Comparison of ENCODE assay signal across 10 cellular contexts in genomic region chr16:89921131-89921698, GRCh38. TPM values are rescaled to one million over a fixed set of nuclear protein-coding genes. Genes with fewer than 3 reads are reported as not detected.
A peak's percentile ranks its signal among the peaks of the same experiment; 100 is the strongest.
DNase-seq lines count a peak whose midpoint lies in the region; ATAC-seq and TF ChIP-seq lines count a peak whose summit lies in the region.
"Had no signal": no experiment of that assay in that cellular context is flagged by ENCODE, and none has a peak within 500 bp of the region (broad histone marks: within the 10 kb centered on the region; RNA-seq: fewer than 3 reads in every experiment).

No MANE protein-coding gene starts in this region.

- TF ChIP-seq EP300 in gastroesophageal sphincter (IDR thresholded peaks at IDR 0.05), result no peak

- ATAC-seq in activated CD8-positive, alpha-beta memory T cell treated with anti-CD3 and anti-CD28 coated beads, Interleukin-2, amount 10 ng/mL, durations not matched to agents 7 days and 5 days, result no peak
- ATAC-seq in gastroesophageal sphincter, result no peak
- ATAC-seq in stimulated activated effector memory CD8-positive, alpha-beta T cell treated with anti-CD3 and anti-CD28 coated beads, Interleukin-12 subunit alpha, Interleukin-12 subunit beta, amount 100 ng/mL, for 72 hours, result no peak

- TF ChIP-seq POLR2A in gastroesophageal sphincter (IDR thresholded peaks at IDR 0.05), result no peak

- H3K9me3 ChIP-seq in SJCRH30 (replicated peaks), result no peaks in the 10 kb centered on the region
- H3K9me3 ChIP-seq in gastroesophageal sphincter, result no peaks in the 10 kb centered on the region

- DNase-seq in activated CD8-positive, alpha-beta memory T cell treated with anti-CD3 and anti-CD28 coated beads, Interleukin-2, amount 10 ng/mL, durations not matched to agents 7 days and 5 days, result no peak
- DNase-seq in activated CD8-positive, alpha-beta memory T cell treated with anti-CD3 and anti-CD28 coated beads, Interleukin-2, amount 50 U/mL, for 4 hours, result no peak
- DNase-seq in SJCRH30, result peak; percentile 20 to 39
- DNase-seq in stimulated activated effector memory CD8-positive, alpha-beta T cell treated with anti-CD3 and anti-CD28 coated beads, Interleukin-12 subunit alpha, Interleukin-12 subunit beta, amount 100 ng/mL, for 72 hours (ENCODE audit: low spot score in 2 of 2), result no peak
- no peak for DNase-seq in EL
- DNase-seq in T-helper 9 cell, result no peak
- DNase-seq in GM19238 (ENCODE audit: insufficient read length, low spot score), result no peak
- DNase-seq: activated B cell treated with CpG ODN at 0.5 μM for 24 hours, AML-193 had no signal

- peaks cover under 1% of the 10 kb centered on the region for H3K36me3 Mint-ChIP-seq in activated CD8-positive, alpha-beta memory T cell treated with anti-CD3 and anti-CD28 coated beads, Interleukin-2, amount 10 ng/mL, durations not matched to agents 7 days and 5 days
- peaks cover 6% of the 10 kb centered on the region for H3K36me3 Mint-ChIP-seq in stimulated activated effector memory CD8-positive, alpha-beta T cell treated with anti-CD3 and anti-CD28 coated beads, Interleukin-12 subunit alpha, Interleukin-12 subunit beta, amount 100 ng/mL, for 72 hours

- no peaks in the 10 kb centered on the region for H3K9me3 Mint-ChIP-seq in activated CD8-positive, alpha-beta memory T cell treated with anti-CD3 and anti-CD28 coated beads, Interleukin-2, amount 10 ng/mL, durations not matched to agents 7 days and 5 days (ENCODE audit: low read depth)
- H3K9me3 Mint-ChIP-seq in stimulated activated effector memory CD8-positive, alpha-beta T cell treated with anti-CD3 and anti-CD28 coated beads, Interleukin-12 subunit alpha, Interleukin-12 subunit beta, amount 100 ng/mL, for 72 hours, result no peaks in the 10 kb centered on the region
- H3K9me3 Mint-ChIP-seq: activated B cell treated with CpG ODN at 0.5 μM for 24 hours had no signal

- H3K27ac Mint-ChIP-seq in activated CD8-positive, alpha-beta memory T cell treated with anti-CD3 and anti-CD28 coated beads, Interleukin-2, amount 10 ng/mL, durations not matched to agents 7 days and 5 days, result peak overlapping the region; percentile 80
- no peak overlapping the region for H3K27ac Mint-ChIP-seq in stimulated activated effector memory CD8-positive, alpha-beta T cell treated with anti-CD3 and anti-CD28 coated beads, Interleukin-12 subunit alpha, Interleukin-12 subunit beta, amount 100 ng/mL, for 72 hours
- H3K27ac Mint-ChIP-seq: activated B cell treated with CpG ODN at 0.5 μM for 24 hours had no signal

- H3K27me3 ChIP-seq in SJCRH30 (no peaks in the 10 kb centered on the region), gastroesophageal sphincter (peaks cover 82% of the 10 kb centered on the region)

- H3K27me3 Mint-ChIP-seq in activated CD8-positive, alpha-beta memory T cell treated with anti-CD3 and anti-CD28 coated beads, Interleukin-2, amount 10 ng/mL, durations not matched to agents 7 days and 5 days, result peaks cover 39% of the 10 kb centered on the region

- TF ChIP-seq CTCF in gastroesophageal sphincter (IDR thresholded peaks at IDR 0.05), result no peak

- CTCF ChIA-PET in activated CD8-positive, alpha-beta memory T cell treated with anti-CD3 and anti-CD28 coated beads, Interleukin-2, amount 10 ng/mL, durations not matched to agents 7 days and 5 days (lab: Charles Lee), result interaction anchor here (1.5 to 3.1 kb wide), 3 partner anchors 11 to 221 kb away, joined by 3 to 18 read pairs (median 7); no protein-coding TSS in a partner anchor

- 30% methylated on average over 2 of the region's 14 CpGs; no CpG with 5 or more reads in 1 of the 2 donors for WGBS in gastroesophageal sphincter (ENCODE audit: low coverage in 1 of 2), 2 donors

- H3K4me3 ChIP-seq in SJCRH30, result peak overlapping the region; percentile 73
- H3K4me3 ChIP-seq in gastroesophageal sphincter, result no peak overlapping the region

- no peaks in the 10 kb centered on the region for H3K36me3 ChIP-seq in SJCRH30
- H3K36me3 ChIP-seq in gastroesophageal sphincter, result no peaks in the 10 kb centered on the region

- no peak overlapping the region; the same call in 1 of the 2 replicates for H3K27ac ChIP-seq in SJCRH30
- peak overlapping the region in 3 of 4 donors; percentile 76 to 87 (median 84) for H3K27ac ChIP-seq in gastroesophageal sphincter

- peaks cover 53% of the 10 kb centered on the region for H3K4me1 Mint-ChIP-seq in activated CD8-positive, alpha-beta memory T cell treated with anti-CD3 and anti-CD28 coated beads, Interleukin-2, amount 10 ng/mL, durations not matched to agents 7 days and 5 days
- H3K4me1 Mint-ChIP-seq in stimulated activated effector memory CD8-positive, alpha-beta T cell treated with anti-CD3 and anti-CD28 coated beads, Interleukin-12 subunit alpha, Interleukin-12 subunit beta, amount 100 ng/mL, for 72 hours, result peaks cover 43% of the 10 kb centered on the region

- peak overlapping the region; percentile 74 for H3K4me3 Mint-ChIP-seq in activated CD8-positive, alpha-beta memory T cell treated with anti-CD3 and anti-CD28 coated beads, Interleukin-2, amount 10 ng/mL, durations not matched to agents 7 days and 5 days
- peak overlapping the region; percentile 66 for H3K4me3 Mint-ChIP-seq in stimulated activated effector memory CD8-positive, alpha-beta T cell treated with anti-CD3 and anti-CD28 coated beads, Interleukin-12 subunit alpha, Interleukin-12 subunit beta, amount 100 ng/mL, for 72 hours

- H3K4me1 ChIP-seq in SJCRH30 (peaks cover 25% of the 10 kb centered on the region; the same call in 1 of the 2 replicates), gastroesophageal sphincter (peaks cover 0 to 74% (median 44%) of the 10 kb centered on the region in 3 donors)

RNA-seq across cellular contexts. Expression of gene TUBB3, which starts 1.9 kb away (rescaled TPM):
- 1 to 10 TPM; 3.6 to 5.0 TPM for total RNA-seq in activated CD8-positive, alpha-beta memory T cell treated with anti-CD3 and anti-CD28 coated beads, Interleukin-2, amount 10 ng/mL, durations not matched to agents 7 days and 5 days
- 47.0 and 48.3 TPM in 2 replicates for total RNA-seq in SJCRH30 (2014; rRNA removed; shearing (Covaris generic))
- total RNA-seq in gastroesophageal sphincter, result 10 to 100 TPM in 2 of 4 donors, 1 to 10 TPM in 2; 5.3 to 11.8 (median 9.1) TPM

RNA-seq across cellular contexts. Expression of gene MC1R, which starts 2.6 kb away (rescaled TPM):
- total RNA-seq in activated CD8-positive, alpha-beta memory T cell treated with anti-CD3 and anti-CD28 coated beads, Interleukin-2, amount 10 ng/mL, durations not matched to agents 7 days and 5 days, result 1 to 10 TPM; 2.6 to 4.1 TPM
- 1.6 and 1.7 TPM in 2 replicates for total RNA-seq in SJCRH30 (2014; rRNA removed; shearing (Covaris generic))
- 1 to 10 TPM; 1.0 to 7.3 (median 3.6) TPM for total RNA-seq in gastroesophageal sphincter

RNA-seq across cellular contexts. Expression of gene DEF8, which starts 27.3 kb away (rescaled TPM):
- 10 to 100 TPM; 26.7 to 27.7 TPM for total RNA-seq in activated CD8-positive, alpha-beta memory T cell treated with anti-CD3 and anti-CD28 coated beads, Interleukin-2, amount 10 ng/mL, durations not matched to agents 7 days and 5 days
- 44.0 and 49.2 TPM in 2 replicates for total RNA-seq in SJCRH30 (2014; rRNA removed; shearing (Covaris generic))
- 100 to 1,000 TPM in 1 of 4 donors, 10 to 100 TPM in 3; 86.3 to 116 (median 90.1) TPM for total RNA-seq in gastroesophageal sphincter

RNA-seq across cellular contexts. Expression of gene TCF25, which starts 47.8 kb away (rescaled TPM):
- 100 to 1,000 TPM; 181 to 216 TPM for total RNA-seq in activated CD8-positive, alpha-beta memory T cell treated with anti-CD3 and anti-CD28 coated beads, Interleukin-2, amount 10 ng/mL, durations not matched to agents 7 days and 5 days
- total RNA-seq in SJCRH30 (2014; rRNA removed; shearing (Covaris generic)), result 60.0 and 65.9 TPM in 2 replicates
- total RNA-seq in gastroesophageal sphincter, result 100 to 1,000 TPM; 118 to 165 (median 134) TPM

Comparison
In these comparisons a context has a peak if more than half of its experiments do, and no peak if none do; other contexts are left out.
1. DNase-seq: peak in SJCRH30 (2 of 2); none in activated CD8-positive, alpha-beta memory T cell treated with anti-CD3 and anti-CD28 coated beads, Interleukin-2, amount 10 ng/mL, durations not matched to agents 7 days and 5 days (single experiment), activated CD8-positive, alpha-beta memory T cell treated with anti-CD3 and anti-CD28 coated beads, Interleukin-2, amount 50 U/mL, for 4 hours (single experiment), stimulated activated effector memory CD8-positive, alpha-beta T cell treated with anti-CD3 and anti-CD28 coated beads, Interleukin-12 subunit alpha, Interleukin-12 subunit beta, amount 100 ng/mL, for 72 hours (0 of 2), EL (single experiment), T-helper 9 cell (single experiment) and GM19238 (single experiment).